11 cellular contexts compared by ENCODE assay signal in the genomic region with DNA sequence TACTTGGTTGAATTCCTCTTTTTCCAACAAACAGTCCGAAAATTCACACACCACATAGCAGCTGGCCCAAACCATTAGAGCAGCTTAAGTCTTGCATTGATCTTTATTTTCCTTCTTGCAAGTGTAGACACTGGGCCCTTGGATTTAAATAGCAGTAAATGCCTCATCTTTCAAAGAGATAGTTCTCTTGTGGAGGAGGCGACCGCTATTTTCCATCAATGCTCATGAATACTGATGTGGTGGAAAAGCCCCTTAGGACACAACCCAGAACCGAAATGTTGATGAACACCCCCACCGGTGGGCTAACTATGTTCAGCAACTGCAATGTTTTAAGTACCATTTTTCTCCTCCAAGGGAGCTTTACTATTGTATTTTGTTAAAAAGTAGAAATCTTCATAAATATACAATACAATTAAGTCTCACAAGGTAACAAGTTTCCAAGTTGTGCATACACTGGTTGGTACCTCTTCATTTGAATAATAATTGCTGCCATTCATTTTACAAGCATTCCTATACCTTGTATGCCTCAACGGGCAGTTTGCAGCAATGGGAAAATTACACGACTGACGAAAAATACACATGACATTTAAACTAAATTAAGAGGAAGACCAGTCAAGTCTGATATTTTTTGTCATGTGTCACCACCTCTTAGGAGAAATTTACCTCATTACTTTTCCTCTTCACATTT. TPM values are rescaled to one million over a fixed set of nuclear protein-coding genes. Genes with fewer than 3 reads are reported as not detected.
DNase-seq lines count a peak whose midpoint lies in the region; ATAC-seq, FAIRE-seq and TF ChIP-seq lines count a peak whose summit lies in the region.
"Had no signal": no experiment of that assay in that cellular context is flagged by ENCODE, and none has a peak within 500 bp of the region (broad histone marks: within the 10 kb centered on the region; RNA-seq: fewer than 3 reads in every experiment).

No MANE protein-coding gene starts in this region.

- H3K36me3 Mint-ChIP-seq in activated naive CD4-positive, alpha-beta T cell treated with anti-CD3 and anti-CD28 coated beads, Interleukin-2, amount 50 U/mL, for 24 hours = peaks cover 11% of the 10 kb centered on the region

- peak overlapping the region; percentile 87 for H3K4me3 Mint-ChIP-seq in activated naive CD4-positive, alpha-beta T cell treated with anti-CD3 and anti-CD28 coated beads, Interleukin-2, amount 50 U/mL, for 24 hours

- FAIRE-seq in D721Med (lab: Jason Lieb, UNC) = no peak

- H3K27me3 Mint-ChIP-seq in activated naive CD4-positive, alpha-beta T cell treated with anti-CD3 and anti-CD28 coated beads, Interleukin-2, amount 50 U/mL, for 24 hours = no peaks in the 10 kb centered on the region

- ATAC-seq in HG03354 (IDR thresholded peaks at IDR 0.05; ENCODE audit: poor library complexity, severe bottlenecking, unreplicated experiment) (peak; percentile 35), left colon (no peak)

- DNase-seq in stimulated activated CD4-positive, alpha-beta T cell treated with anti-CD3 and anti-CD28 coated beads, Interleukin-15, amount 100 ng/mL, for 24 hours = peak; percentile 30
- no peak for DNase-seq in stimulated activated CD4-positive, alpha-beta T cell treated with anti-CD3 and anti-CD28 coated beads, Interleukin-4, amount 100 ng/mL, for 1 hour
- DNase-seq in SW 1271 (lab: John Stamatoyannopoulos, UW) (no peak), D721Med (ENCODE audit: insufficient read length, low spot score) (no peak), left colon (no peak), A172 (ENCODE audit: low spot score) (no peak)
- DNase-seq: NCI-H748 treated with DMSO at 0.1 percent for 48 hours, pancreas, T1000 had no signal

- H3K9me3 Mint-ChIP-seq in activated naive CD4-positive, alpha-beta T cell treated with anti-CD3 and anti-CD28 coated beads, Interleukin-2, amount 50 U/mL, for 24 hours = no peaks in the 10 kb centered on the region

- peak overlapping the region; percentile 98 for H3K27ac Mint-ChIP-seq in activated naive CD4-positive, alpha-beta T cell treated with anti-CD3 and anti-CD28 coated beads, Interleukin-2, amount 50 U/mL, for 24 hours

- peaks cover 64% of the 10 kb centered on the region for H3K4me1 Mint-ChIP-seq in activated naive CD4-positive, alpha-beta T cell treated with anti-CD3 and anti-CD28 coated beads, Interleukin-2, amount 50 U/mL, for 24 hours

- no peak for TF ChIP-seq CTCF in D721Med (IDR thresholded peaks at IDR 0.05; ENCODE audit: insufficient read depth, missing control alignments)

- intact Hi-C loops in left colon (cut with DNase I, micrococcal nuclease) = no loop called here

RNA-seq across cellular contexts. Expression of a gene that starts 18.0 kb away (rescaled TPM):
- 10 to 100 TPM; 21.0 to 24.7 TPM for total RNA-seq in left colon
- total RNA-seq in A172 (2014; rRNA removed; shearing (Covaris generic)) = 17.7 and 19.2 TPM in 2 replicates

RNA-seq across cellular contexts. Expression of a gene that starts 58.9 kb away (rescaled TPM):
- total RNA-seq in left colon = 10 to 100 TPM in 1 of 2 donors, 1 to 10 TPM in 1; 3.9 to 12.7 TPM
- total RNA-seq in A172 (2014; rRNA removed; shearing (Covaris generic)) = not detected in 2 replicates
